ENCODE assay signal across 14 cellular contexts in the genomic region with DNA sequence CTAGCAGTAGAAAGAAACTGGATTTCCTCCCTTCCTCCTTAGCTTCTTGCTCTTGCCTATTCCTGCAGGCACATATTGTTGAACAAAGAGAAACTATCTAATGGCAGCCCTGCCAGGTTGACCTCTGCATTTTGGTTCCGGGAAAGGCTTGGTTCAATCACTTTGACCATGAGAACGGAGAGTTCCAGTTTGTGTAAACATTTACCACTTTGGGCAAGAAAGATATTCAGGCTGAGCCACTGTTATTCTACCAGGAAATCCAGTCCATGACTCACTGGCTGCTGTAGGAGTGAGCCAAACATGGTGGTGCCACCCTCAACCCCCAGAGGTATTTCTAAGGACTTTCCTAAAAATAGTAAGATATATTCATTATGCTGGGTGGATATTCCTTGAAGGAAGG.
DNase-seq lines count a peak whose midpoint lies in the region; ATAC-seq and TF ChIP-seq lines count a peak whose summit lies in the region.
"Had no signal": no experiment of that assay in that cellular context is flagged by ENCODE, and none has a peak within 500 bp of the region (broad histone marks: within the 10 kb centered on the region; RNA-seq: fewer than 3 reads in every experiment).

No MANE protein-coding gene starts in this region.

- no peak for TF ChIP-seq CTCF in transverse colon (IDR thresholded peaks at IDR 0.05)

- no peaks in the 10 kb centered on the region for H3K27me3 ChIP-seq in transverse colon
- H3K27me3 ChIP-seq: spleen had no signal

- TF ChIP-seq EP300 in transverse colon (IDR thresholded peaks at IDR 0.05; ENCODE audit: low read depth) = no peak

- H3K4me3 ChIP-seq in transverse colon = no peak overlapping the region
- H3K4me3 ChIP-seq: HAP-1, spleen had no signal

- no peak overlapping the region for H3K4me3 Mint-ChIP-seq in activated naive CD4-positive, alpha-beta T cell treated with anti-CD3 and anti-CD28 coated beads, Interleukin-2, amount 50 U/mL, for 24 hours
- H3K4me3 Mint-ChIP-seq in activated T-helper 1 cell treated with anti-CD3 and anti-CD28 coated beads, Interleukin-12 subunit alpha, Interleukin-12 subunit beta, Interleukin-2, Interleukin-4 antibody, amounts not matched to agents 30 ng/mL and 10 ng/mL and 1 ng/mL, durations not matched to agents 14 hours and 24 hours and 36 hours = peak overlapping the region; percentile 53
- H3K4me3 Mint-ChIP-seq: nephron progenitor cell had no signal

- ATAC-seq in left cardiac atrium = no peak

- H3K27ac Mint-ChIP-seq in activated naive CD4-positive, alpha-beta T cell treated with anti-CD3 and anti-CD28 coated beads, Interleukin-2, amount 50 U/mL, for 24 hours = peak overlapping the region; percentile 80
- H3K27ac Mint-ChIP-seq in activated T-helper 1 cell treated with anti-CD3 and anti-CD28 coated beads, Interleukin-12 subunit alpha, Interleukin-12 subunit beta, Interleukin-2, Interleukin-4 antibody, amounts not matched to agents 30 ng/mL and 10 ng/mL and 1 ng/mL, durations not matched to agents 14 hours and 24 hours and 36 hours = peak overlapping the region; percentile 75
- H3K27ac Mint-ChIP-seq: nephron progenitor cell had no signal

- intact Hi-C loops in activated T-helper 1 cell treated with anti-CD3 and anti-CD28 coated beads, Interleukin-12 subunit alpha, Interleukin-12 subunit beta, Interleukin-2, Interleukin-4 antibody, amounts not matched to agents 30 ng/mL and 10 ng/mL and 1 ng/mL, durations not matched to agents 14 hours and 24 hours and 36 hours (cut with micrococcal nuclease) = loop anchor here (2.0 to 5.0 kb wide), 6 partner anchors 81 to 1066 kb away; a partner anchor contains a TSS
- intact Hi-C loops in transverse colon (cut with DNase I; ENCODE audit: low total_unique reads) = no loop called here
- intact Hi-C loops in left cardiac atrium (cut with DNase I) = no loop called here

- TF ChIP-seq POLR2A in transverse colon (IDR thresholded peaks at IDR 0.05) = no peak

- no peaks in the 10 kb centered on the region for H3K36me3 ChIP-seq in transverse colon
- H3K36me3 ChIP-seq: HAP-1, spleen had no signal

- no peaks in the 10 kb centered on the region for H3K36me3 Mint-ChIP-seq in activated naive CD4-positive, alpha-beta T cell treated with anti-CD3 and anti-CD28 coated beads, Interleukin-2, amount 50 U/mL, for 24 hours
- no peaks in the 10 kb centered on the region for H3K36me3 Mint-ChIP-seq in activated T-helper 1 cell treated with anti-CD3 and anti-CD28 coated beads, Interleukin-12 subunit alpha, Interleukin-12 subunit beta, Interleukin-2, Interleukin-4 antibody, amounts not matched to agents 30 ng/mL and 10 ng/mL and 1 ng/mL, durations not matched to agents 14 hours and 24 hours and 36 hours (ENCODE audit: low read depth)

- H3K4me1 Mint-ChIP-seq in activated naive CD4-positive, alpha-beta T cell treated with anti-CD3 and anti-CD28 coated beads, Interleukin-2, amount 50 U/mL, for 24 hours = peaks cover 77% of the 10 kb centered on the region
- peaks cover 66% of the 10 kb centered on the region for H3K4me1 Mint-ChIP-seq in activated T-helper 1 cell treated with anti-CD3 and anti-CD28 coated beads, Interleukin-12 subunit alpha, Interleukin-12 subunit beta, Interleukin-2, Interleukin-4 antibody, amounts not matched to agents 30 ng/mL and 10 ng/mL and 1 ng/mL, durations not matched to agents 14 hours and 24 hours and 36 hours (ENCODE audit: low read depth)

- H3K27me3 Mint-ChIP-seq in activated naive CD4-positive, alpha-beta T cell treated with anti-CD3 and anti-CD28 coated beads, Interleukin-2, amount 50 U/mL, for 24 hours = no peaks in the 10 kb centered on the region
- peaks cover 4% of the 10 kb centered on the region for H3K27me3 Mint-ChIP-seq in activated T-helper 1 cell treated with anti-CD3 and anti-CD28 coated beads, Interleukin-12 subunit alpha, Interleukin-12 subunit beta, Interleukin-2, Interleukin-4 antibody, amounts not matched to agents 30 ng/mL and 10 ng/mL and 1 ng/mL, durations not matched to agents 14 hours and 24 hours and 36 hours (ENCODE audit: insufficient read depth)

- DNase-seq in activated naive CD4-positive, alpha-beta T cell treated with anti-CD3 and anti-CD28 coated beads, Interleukin-2, amount 50 U/mL, for 16 hours = no peak
- no peak for DNase-seq in activated T-helper 1 cell treated with anti-CD3 and anti-CD28 coated beads, Interleukin-12 subunit alpha, Interleukin-12 subunit beta, Interleukin-2, Interleukin-4 antibody, amounts not matched to agents 30 ng/mL and 10 ng/mL and 1 ng/mL, durations not matched to agents 14 hours and 24 hours and 36 hours (ENCODE audit: low spot score)
- DNase-seq in kidney tubule cell (ENCODE audit: low spot score) = peak; percentile 72
- DNase-seq in transverse colon = no peak
- DNase-seq in left cardiac atrium = no peak
- DNase-seq in GM03348 (ENCODE audit: low spot score) = no peak
- no peak for DNase-seq in T1000 (lab: John Stamatoyannopoulos, UW)
- DNase-seq: cerebellar nuclear complex, NCI-H1092, NCI-H446, nephron progenitor cell, spleen had no signal

- H3K4me1 ChIP-seq in transverse colon = peaks cover 0 to 17% (median 2%) of the 10 kb centered on the region in 4 donors
- H3K4me1 ChIP-seq: HAP-1 had no signal

- no peaks in the 10 kb centered on the region for H3K9me3 Mint-ChIP-seq in activated naive CD4-positive, alpha-beta T cell treated with anti-CD3 and anti-CD28 coated beads, Interleukin-2, amount 50 U/mL, for 24 hours
- H3K9me3 Mint-ChIP-seq in activated T-helper 1 cell treated with anti-CD3 and anti-CD28 coated beads, Interleukin-12 subunit alpha, Interleukin-12 subunit beta, Interleukin-2, Interleukin-4 antibody, amounts not matched to agents 30 ng/mL and 10 ng/mL and 1 ng/mL, durations not matched to agents 14 hours and 24 hours and 36 hours = no peaks in the 10 kb centered on the region
- H3K9me3 Mint-ChIP-seq: nephron progenitor cell had no signal

- 37% methylated on average over 2 of the region's 2 CpGs; no CpG with 5 or more reads in 1 of the 2 donors for WGBS in transverse colon (ENCODE audit: low coverage in 1 of 2), 2 donors

- peak overlapping the region in 3 of 4 donors; percentile 22 to 50 (median 24) for H3K27ac ChIP-seq in transverse colon
- H3K27ac ChIP-seq: spleen had no signal

- no peaks in the 10 kb centered on the region for H3K9me3 ChIP-seq in transverse colon
- H3K9me3 ChIP-seq: HAP-1, spleen had no signal

- in situ Hi-C loops in transverse colon (cut with MboI; ENCODE audit: low pct_ligation_motif_present in 1 of 4, low pct_unique_long_range_greater_than_20kb in 1 of 4, low sequenced_read_pairs in 3 of 4) = no loop called here
